In the genomic region with DNA sequence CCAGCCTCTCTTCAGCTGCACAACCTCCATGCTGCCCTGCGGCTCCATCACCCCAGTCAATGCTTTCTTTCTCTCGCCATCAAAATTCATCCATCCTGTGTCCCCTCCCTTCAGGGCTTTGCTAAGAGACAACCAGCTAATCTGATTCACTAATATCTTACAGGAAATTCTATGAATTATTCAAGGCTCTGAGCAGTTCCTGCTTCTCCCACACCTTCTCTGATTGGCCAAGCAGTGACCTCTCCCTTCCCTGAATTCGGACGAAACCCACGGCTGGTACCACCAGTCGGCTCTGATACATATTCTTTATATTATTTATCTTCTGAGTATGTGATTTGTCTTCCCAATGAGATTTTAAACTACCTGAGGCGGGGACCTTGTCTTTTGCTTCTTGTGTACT, we compare ENCODE assay signal across 11 cellular contexts. TPM values are rescaled to one million over a fixed set of nuclear protein-coding genes. Genes with fewer than 3 reads are reported as not detected.
DNase-seq lines count a peak whose midpoint lies in the region; ATAC-seq and TF ChIP-seq lines count a peak whose summit lies in the region.
"Had no signal": no experiment of that assay in that cellular context is flagged by ENCODE, and none has a peak within 500 bp of the region (broad histone marks: within the 10 kb centered on the region; RNA-seq: fewer than 3 reads in every experiment).

No MANE protein-coding gene starts in this region.

- H3K9me3 Mint-ChIP-seq in CD4-positive, CD25-positive, alpha-beta regulatory T cell = no peaks in the 10 kb centered on the region
- no peaks in the 10 kb centered on the region for H3K9me3 Mint-ChIP-seq in activated T-helper 2 cell treated with anti-CD3 and anti-CD28 coated beads, Interferon-gamma antibody, Interleukin-2, Interleukin-4, amounts not matched to agents 10 μg/mL and 5 μg/mL and 100 μg/mL, durations not matched to agents 14 hours and 24 hours and 36 hours
- H3K9me3 Mint-ChIP-seq in naive thymus-derived CD4-positive, alpha-beta T cell = no peaks in the 10 kb centered on the region

- H3K4me2 ChIP-seq in SK-N-SH (peak overlapping the region; percentile 99; the same call in 1 of the 2 replicates), mesendoderm (ENCODE audit: low read length) (no peak overlapping the region)

- intact Hi-C loops in activated T-helper 2 cell treated with anti-CD3 and anti-CD28 coated beads, Interferon-gamma antibody, Interleukin-2, Interleukin-4, amounts not matched to agents 10 μg/mL and 5 μg/mL and 100 μg/mL, durations not matched to agents 14 hours and 24 hours and 36 hours (cut with micrococcal nuclease) = loop anchor here (5.0 kb wide), 1 partner anchor 57 kb away; no protein-coding TSS in a partner anchor
- intact Hi-C loops in naive thymus-derived CD4-positive, alpha-beta T cell (cut with micrococcal nuclease) = loop anchor here in 1 of 2 donors (2.0 to 5.0 kb wide), 2 partner anchors 14 to 208 kb away; a partner anchor contains a TSS
- intact Hi-C loops in lower leg skin (cut with DNase I; ENCODE audit: low total_unique reads) = no loop called here

- DNase-seq in SK-N-SH = no peak
- no peak for DNase-seq in CD4-positive, CD25-positive, alpha-beta regulatory T cell
- DNase-seq in activated T-helper 2 cell treated with anti-CD3 and anti-CD28 coated beads, Interferon-gamma antibody, Interleukin-2, Interleukin-4, amounts not matched to agents 10 μg/mL and 5 μg/mL and 100 μg/mL, durations not matched to agents 14 hours and 24 hours and 36 hours (ENCODE audit: low spot score) = no peak
- DNase-seq in naive thymus-derived CD4-positive, alpha-beta T cell = no peak
- DNase-seq in lower leg skin (ENCODE audit: low spot score in 2 of 2) = no peak
- no peak for DNase-seq in mesendoderm
- DNase-seq: kidney glomerular epithelial cell, NCI-H1930 had no signal

- H2AK5ac ChIP-seq in mesendoderm (ENCODE audit: low read length) = no peak overlapping the region

- H3K27me3 ChIP-seq in SK-N-SH (ENCODE audit: insufficient read depth) (no peaks in the 10 kb centered on the region), mesendoderm (ENCODE audit: insufficient read depth, low read length, poor library complexity) (no peaks in the 10 kb centered on the region)
- H3K27me3 ChIP-seq in CD4-positive, CD25-positive, alpha-beta regulatory T cell (ENCODE audit: control insufficient read depth, insufficient read depth, low read length) = no peaks in the 10 kb centered on the region
- H3K27me3 ChIP-seq in naive thymus-derived CD4-positive, alpha-beta T cell (ENCODE audit: control insufficient read depth in 2 of 2, insufficient read depth in 2 of 2, low read length in 2 of 2) = no peaks in the 10 kb centered on the region

- TF ChIP-seq CTCF in SK-N-SH (IDR thresholded peaks at IDR 0.05) (no peak), lower leg skin (IDR thresholded peaks at IDR 0.05) (no peak)

- POLR2A ChIA-PET in SK-N-SH (lab: Yijun Ruan, JAX) = interaction anchor here (0.7 to 1.3 kb wide), 4 partner anchors 14 to 76 kb away, joined by 3 to 5 read pairs (median 3); a partner anchor contains a TSS
- POLR2A ChIA-PET in naive thymus-derived CD4-positive, alpha-beta T cell (lab: Charles Lee) = interaction anchor here (1.8 kb wide), 1 partner anchor 13 kb away, joined by 14 read pairs; a partner anchor contains a TSS

- no peaks in the 10 kb centered on the region for H3K9me3 ChIP-seq in SK-N-SH
- H3K9me3 ChIP-seq in CD4-positive, CD25-positive, alpha-beta regulatory T cell (ENCODE audit: control insufficient read depth in 2 of 2, low read length in 2 of 2) = no peaks in the 10 kb centered on the region
- no peaks in the 10 kb centered on the region for H3K9me3 ChIP-seq in naive thymus-derived CD4-positive, alpha-beta T cell (ENCODE audit: control insufficient read depth in 2 of 3, low read length in 3 of 3)

- no peaks in the 10 kb centered on the region for H3K9me2 ChIP-seq in SK-N-SH

- H2BK5ac ChIP-seq in mesendoderm (ENCODE audit: low read length) = no peak overlapping the region

- H3K9ac ChIP-seq in SK-N-SH (no peak overlapping the region), mesendoderm (ENCODE audit: low read length) (no peak overlapping the region)

- no peak overlapping the region for H3K4ac ChIP-seq in mesendoderm (ENCODE audit: low read depth, low read length)

- TF ChIP-seq POLR2A in lower leg skin (IDR thresholded peaks at IDR 0.05) = no peak

- H4K8ac ChIP-seq in mesendoderm (ENCODE audit: low read depth, low read length) = no peak overlapping the region

- H3K36me3 Mint-ChIP-seq in CD4-positive, CD25-positive, alpha-beta regulatory T cell = peaks cover 18% of the 10 kb centered on the region
- H3K36me3 Mint-ChIP-seq in activated T-helper 2 cell treated with anti-CD3 and anti-CD28 coated beads, Interferon-gamma antibody, Interleukin-2, Interleukin-4, amounts not matched to agents 10 μg/mL and 5 μg/mL and 100 μg/mL, durations not matched to agents 14 hours and 24 hours and 36 hours (ENCODE audit: low read depth) = peaks cover 16% of the 10 kb centered on the region
- H3K36me3 Mint-ChIP-seq in naive thymus-derived CD4-positive, alpha-beta T cell = peaks cover 0 to 10% (median 9%) of the 10 kb centered on the region in 5 donors

- peak overlapping the region; percentile 54 to 85 (median 68) for H3K4me3 Mint-ChIP-seq in CD4-positive, CD25-positive, alpha-beta regulatory T cell
- peak overlapping the region; percentile 34 for H3K4me3 Mint-ChIP-seq in activated T-helper 2 cell treated with anti-CD3 and anti-CD28 coated beads, Interferon-gamma antibody, Interleukin-2, Interleukin-4, amounts not matched to agents 10 μg/mL and 5 μg/mL and 100 μg/mL, durations not matched to agents 14 hours and 24 hours and 36 hours (ENCODE audit: low read depth)
- H3K4me3 Mint-ChIP-seq in naive thymus-derived CD4-positive, alpha-beta T cell = peak overlapping the region; percentile 69 to 94 (median 87)

- ATAC-seq in SK-N-SH treated with all-trans-retinoic acid at 6 μM for 48 hours (no peak), HG02798 (IDR thresholded peaks at IDR 0.05; ENCODE audit: poor library complexity, unreplicated experiment) (no peak)
- ATAC-seq in CD4-positive, CD25-positive, alpha-beta regulatory T cell (ENCODE audit: low read depth in 2 of 2) = no peak
- ATAC-seq in naive thymus-derived CD4-positive, alpha-beta T cell = no peak

- H4K20me1 ChIP-seq in SK-N-SH (ENCODE audit: insufficient read depth) = no peaks in the 10 kb centered on the region

- peaks cover 2% of the 10 kb centered on the region for H3F3A ChIP-seq in SK-N-SH (replicated peaks; ENCODE audit: insufficient read depth)

- no peak overlapping the region for H4K5ac ChIP-seq in mesendoderm (ENCODE audit: low read length)

- H3K79me2 ChIP-seq in SK-N-SH (ENCODE audit: insufficient read depth) (no peaks in the 10 kb centered on the region), mesendoderm (ENCODE audit: control insufficient read depth, insufficient read depth, low read length) (peaks cover 2% of the 10 kb centered on the region)

- H3K18ac ChIP-seq in mesendoderm (ENCODE audit: low read length) = no peak overlapping the region

- TF ChIP-seq RAD21 in SK-N-SH (IDR thresholded peaks at IDR 0.05; ENCODE audit: low read length) = no peak

- H3K36me3 ChIP-seq in SK-N-SH (replicated peaks in 1 of 2; ENCODE audit: control insufficient read depth in 1 of 2, insufficient read depth in 2 of 2, low read length in 1 of 2) (no peaks in the 10 kb centered on the region), mesendoderm (ENCODE audit: control insufficient read depth, insufficient read depth, low read length) (no peaks in the 10 kb centered on the region)
- peaks cover 2% of the 10 kb centered on the region for H3K36me3 ChIP-seq in CD4-positive, CD25-positive, alpha-beta regulatory T cell (ENCODE audit: control insufficient read depth, insufficient read depth, low read length)
- H3K36me3 ChIP-seq in naive thymus-derived CD4-positive, alpha-beta T cell (ENCODE audit: control insufficient read depth in 2 of 3, insufficient read depth in 3 of 3, low read length in 3 of 3) = no peaks in the 10 kb centered on the region

- H3K27me3 Mint-ChIP-seq in CD4-positive, CD25-positive, alpha-beta regulatory T cell = no peaks in the 10 kb centered on the region
- no peaks in the 10 kb centered on the region for H3K27me3 Mint-ChIP-seq in activated T-helper 2 cell treated with anti-CD3 and anti-CD28 coated beads, Interferon-gamma antibody, Interleukin-2, Interleukin-4, amounts not matched to agents 10 μg/mL and 5 μg/mL and 100 μg/mL, durations not matched to agents 14 hours and 24 hours and 36 hours (ENCODE audit: low read depth)
- H3K27me3 Mint-ChIP-seq in naive thymus-derived CD4-positive, alpha-beta T cell = peaks cover 0 to 3% (median 0%) of the 10 kb centered on the region in 5 donors

- TF ChIP-seq EP300 in SK-N-SH (IDR thresholded peaks at IDR 0.05; ENCODE audit: borderline replicate concordance in 1 of 2, low read depth in 1 of 2, low read length in 1 of 2) = no peak

- peaks cover 5 to 75% (median 42%) of the 10 kb centered on the region in 4 donors for H3K4me1 Mint-ChIP-seq in CD4-positive, CD25-positive, alpha-beta regulatory T cell
- peaks cover 42% of the 10 kb centered on the region for H3K4me1 Mint-ChIP-seq in activated T-helper 2 cell treated with anti-CD3 and anti-CD28 coated beads, Interferon-gamma antibody, Interleukin-2, Interleukin-4, amounts not matched to agents 10 μg/mL and 5 μg/mL and 100 μg/mL, durations not matched to agents 14 hours and 24 hours and 36 hours (ENCODE audit: low read depth)
- H3K4me1 Mint-ChIP-seq in naive thymus-derived CD4-positive, alpha-beta T cell = peaks cover 45 to 77% (median 70%) of the 10 kb centered on the region in 7 donors

- H2BK15ac ChIP-seq in mesendoderm (replicated peaks; ENCODE audit: low read depth) = no peak overlapping the region

- WGBS in SK-N-SH (ENCODE audit: low lambda C conversion rate) = 92% methylated on average over 7 of the region's 7 CpGs
- 71 to 73% methylated on average over 7 of the region's 7 CpGs for WGBS in lower leg skin, 2 donors
- WGBS in mesendoderm (ENCODE audit: extremely low coverage, insufficient coverage, low lambda C conversion rate) = no CpG with 5 or more reads among the region's 7 CpGs

- H3K4me3 ChIP-seq in SK-N-SH (ENCODE audit: low read depth in 2 of 2, low read length in 1 of 2) (no peak overlapping the region), lower leg skin (ENCODE audit: low read depth, poor library complexity, severe bottlenecking) (no peak overlapping the region), mesendoderm (ENCODE audit: low read length) (no peak overlapping the region)
- H3K4me3 ChIP-seq in CD4-positive, CD25-positive, alpha-beta regulatory T cell (ENCODE audit: low read depth, low read length) = no peak overlapping the region
- no peak overlapping the region for H3K4me3 ChIP-seq in naive thymus-derived CD4-positive, alpha-beta T cell (ENCODE audit: low read length)

- no peak overlapping the region for H3K27ac ChIP-seq in SK-N-SH (ENCODE audit: low read depth in 2 of 2, low read length in 1 of 2)
- H3K27ac ChIP-seq in CD4-positive, CD25-positive, alpha-beta regulatory T cell (ENCODE audit: insufficient read depth, low read length, poor library complexity, severe bottlenecking) = no peak overlapping the region
- no peak overlapping the region for H3K27ac ChIP-seq in naive thymus-derived CD4-positive, alpha-beta T cell (ENCODE audit: low read depth, low read length)
- no peak overlapping the region for H3K27ac ChIP-seq in mesendoderm (ENCODE audit: low read depth, low read length)
- H3K27ac ChIP-seq: 22Rv1 had no signal

- peaks cover 0 to 28% of the 10 kb centered on the region in 2 experiments; a peak in 1 of 4 replicates for H3K4me1 ChIP-seq in SK-N-SH (ENCODE audit: control insufficient read depth in 1 of 2, insufficient read depth in 2 of 2, low read depth in 1 of 2, low read length in 1 of 2)
- H3K4me1 ChIP-seq in CD4-positive, CD25-positive, alpha-beta regulatory T cell (ENCODE audit: control insufficient read depth, insufficient read depth, low read length, poor library complexity, severe bottlenecking) = peaks cover 23% of the 10 kb centered on the region
- H3K4me1 ChIP-seq in naive thymus-derived CD4-positive, alpha-beta T cell (ENCODE audit: control insufficient read depth in 2 of 2, insufficient read depth in 2 of 2, low read length in 2 of 2) = peaks cover 20 to 30% of the 10 kb centered on the region in 2 donors
- peaks cover 9% of the 10 kb centered on the region for H3K4me1 ChIP-seq in mesendoderm (ENCODE audit: control insufficient read depth, low read depth, low read length)

- H3K56ac ChIP-seq in mesendoderm (ENCODE audit: low read length) = no peak overlapping the region

- CTCF ChIA-PET in SK-N-SH (lab: Yijun Ruan, JAX) = interaction anchor here (0.8 to 2.3 kb wide), 10 partner anchors 11 to 520 kb away, joined by 3 to 9 read pairs (median 3); a partner anchor contains a TSS
- CTCF ChIA-PET in naive thymus-derived CD4-positive, alpha-beta T cell (lab: Charles Lee) = interaction anchor here (1.8 kb wide), 1 partner anchor 66 kb away, joined by 4 read pairs; no protein-coding TSS in a partner anchor

- H3K27ac Mint-ChIP-seq in CD4-positive, CD25-positive, alpha-beta regulatory T cell = peak overlapping the region in 1 of 3 donors; percentile 68
- H3K27ac Mint-ChIP-seq in activated T-helper 2 cell treated with anti-CD3 and anti-CD28 coated beads, Interferon-gamma antibody, Interleukin-2, Interleukin-4, amounts not matched to agents 10 μg/mL and 5 μg/mL and 100 μg/mL, durations not matched to agents 14 hours and 24 hours and 36 hours = no peak overlapping the region
- H3K27ac Mint-ChIP-seq in naive thymus-derived CD4-positive, alpha-beta T cell = peak overlapping the region in 5 of 9 donors; percentile 12 to 80 (median 54)

- H2BK120ac ChIP-seq in mesendoderm (ENCODE audit: low read depth, low read length) = no peak overlapping the region

- H3K23ac ChIP-seq in mesendoderm (ENCODE audit: low read length) = no peak overlapping the region

- H3K79me1 ChIP-seq in mesendoderm (ENCODE audit: low read length) = peaks cover 6% of the 10 kb centered on the region

- no peak overlapping the region for H2AFZ ChIP-seq in SK-N-SH (ENCODE audit: low read depth)

RNA-seq across cellular contexts. Expression of a gene that starts 13.9 kb away (rescaled TPM):
- 4.7 and 8.1 TPM in 2 replicates for polyA plus RNA-seq in SK-N-SH (2012; rRNA removed)
- 1.9 and 3.7 TPM in 2 replicates for polyA plus RNA-seq in SK-N-SH (2012; cell fraction: cytosol; rRNA removed)
- polyA plus RNA-seq in SK-N-SH (2012; cell fraction: nucleus; rRNA removed) = 22.6 and 23.4 TPM in 2 replicates
- 54.5 TPM for total RNA-seq in CD4-positive, CD25-positive, alpha-beta regulatory T cell
- 1 to 10 TPM; 1.3 to 2.2 (median 1.9) TPM for polyA plus RNA-seq in CD4-positive, CD25-positive, alpha-beta regulatory T cell
- total RNA-seq in activated T-helper 2 cell treated with anti-CD3 and anti-CD28 coated beads, Interferon-gamma antibody, Interleukin-2, Interleukin-4, amounts not matched to agents 10 μg/mL and 5 μg/mL and 100 μg/mL, durations not matched to agents 14 hours and 24 hours and 36 hours = 40.7 and 41.7 TPM in 2 replicates
- total RNA-seq in naive thymus-derived CD4-positive, alpha-beta T cell = 10 to 100 TPM; 35.6 to 65.7 (median 47.7) TPM
- 1 to 10 TPM; 1.7 to 7.3 TPM for polyA plus RNA-seq in naive thymus-derived CD4-positive, alpha-beta T cell
- total RNA-seq in lower leg skin = 100 to 1,000 TPM; 161 to 265 (median 197) TPM
- 9.8 TPM for polyA plus RNA-seq in mesendoderm (2013, experiment 1 of 2)
- 9.6 TPM for polyA plus RNA-seq in mesendoderm (2013, experiment 2 of 2)

RNA-seq across cellular contexts. Expression of a gene that starts 54.9 kb away (rescaled TPM):
- 15.4 and 21.2 TPM in 2 replicates for polyA plus RNA-seq in SK-N-SH (2012; rRNA removed)
- 9.1 and 14.5 TPM in 2 replicates for polyA plus RNA-seq in SK-N-SH (2012; cell fraction: cytosol; rRNA removed)
- polyA plus RNA-seq in SK-N-SH (2012; cell fraction: nucleus; rRNA removed) = 16.2 and 20.5 TPM in 2 replicates
- total RNA-seq in CD4-positive, CD25-positive, alpha-beta regulatory T cell = 41.7 TPM
- 10 to 100 TPM; 38.1 to 66.3 (median 54.4) TPM for polyA plus RNA-seq in CD4-positive, CD25-positive, alpha-beta regulatory T cell
- 53.2 and 53.4 TPM in 2 replicates for total RNA-seq in activated T-helper 2 cell treated with anti-CD3 and anti-CD28 coated beads, Interferon-gamma antibody, Interleukin-2, Interleukin-4, amounts not matched to agents 10 μg/mL and 5 μg/mL and 100 μg/mL, durations not matched to agents 14 hours and 24 hours and 36 hours
- 10 to 100 TPM; 16.9 to 78.8 (median 22.0) TPM for total RNA-seq in naive thymus-derived CD4-positive, alpha-beta T cell
- polyA plus RNA-seq in naive thymus-derived CD4-positive, alpha-beta T cell = 10 to 100 TPM in 1 of 2 donors, 1 to 10 TPM in 1; 9.6 to 21.7 TPM
- total RNA-seq in lower leg skin = 10 to 100 TPM; 19.7 to 26.6 (median 22.2) TPM
- polyA plus RNA-seq in mesendoderm (2013, experiment 1 of 2) = 20.5 TPM
- polyA plus RNA-seq in mesendoderm (2013, experiment 2 of 2) = 21.1 TPM

Comparison
In these comparisons a context has a peak if more than half of its experiments do, and no peak if none do; other contexts are left out.
1. H3K4me3 Mint-ChIP-seq: peak in every context shown above with its lines; median percentile 87 in naive thymus-derived CD4-positive, alpha-beta T cell; 68 in CD4-positive, CD25-positive, alpha-beta regulatory T cell; 34 in activated T-helper 2 cell treated with anti-CD3 and anti-CD28 coated beads, Interferon-gamma antibody, Interleukin-2, Interleukin-4, amounts not matched to agents 10 μg/mL and 5 μg/mL and 100 μg/mL, durations not matched to agents 14 hours and 24 hours and 36 hours.